In genomic region chr12:49777800-49778748, GRCh38 we compare ENCODE assay signal across 8 cellular contexts. TPM values are rescaled to one million over a fixed set of nuclear protein-coding genes. Genes with fewer than 3 reads are reported as not detected.
DNase-seq lines count a peak whose midpoint lies in the region; ATAC-seq lines count a peak whose summit lies in the region.

No MANE protein-coding gene starts in this region.

- no peaks in the 10 kb centered on the region for H3K27me3 ChIP-seq in GM23248 (replicated peaks; ENCODE audit: insufficient read depth)

- no peaks in the 10 kb centered on the region for H3K79me2 ChIP-seq in GM23248 (ENCODE audit: insufficient read depth)

- in situ Hi-C loops in GM23248 (cut with MboI) = loop anchor here (10.0 kb wide), 1 partner anchor 277 kb away; the partner anchor contains the start of gene ASIC1

- H3K36me3 ChIP-seq in GM23248 (ENCODE audit: low read depth) = no peaks in the 10 kb centered on the region

- H2AFZ ChIP-seq in GM23248 = no peak overlapping the region

- H3F3A ChIP-seq in GM23248 (ENCODE audit: insufficient read depth) = no peaks in the 10 kb centered on the region

- H3K4me1 ChIP-seq in GM23248 (ENCODE audit: insufficient read depth) = no peaks in the 10 kb centered on the region

- ATAC-seq in sciatic nerve (peak; percentile 29), GM19351 (IDR thresholded peaks at IDR 0.05; ENCODE audit: unreplicated experiment) (no peak)

- H3K9me2 ChIP-seq in GM23248 (ENCODE audit: insufficient read depth) = no peaks in the 10 kb centered on the region

- DNase-seq in AG08396 (ENCODE audit: low spot score) (peak; percentile 59), GM23248 (peak; percentile 62), RPMI7951 (ENCODE audit: low read depth) (peak; percentile 19), head of caudate nucleus (peak; percentile 20 to 82 (median 59)), sciatic nerve (ENCODE audit: low spot score) (peak; percentile 72), middle frontal gyrus (ENCODE audit: extremely low spot score, low spot score) (no peak)
- peak; percentile 92 for DNase-seq in activated effector memory CD4-positive, alpha-beta T cell treated with anti-CD3 and anti-CD28 coated beads, Interleukin-2, amount 50 U/mL, for 16 hours

- H4K20me1 ChIP-seq in GM23248 (ENCODE audit: insufficient read depth) = no peaks in the 10 kb centered on the region

- no peak overlapping the region for H3K9ac ChIP-seq in GM23248

- H3K4me2 ChIP-seq in GM23248 (ENCODE audit: unreplicated experiment) = no peak overlapping the region

- no peak overlapping the region for H3K4me3 ChIP-seq in GM23248

- no peaks in the 10 kb centered on the region for H3K9me3 ChIP-seq in GM23248 (ENCODE audit: low read depth)

- H3K27ac ChIP-seq in GM23248 = no peak overlapping the region

- WGBS in GM23248 (ENCODE audit: low coverage in 1 of 2, low lambda C conversion rate in 2 of 2, missing lambda C conversion rate in 2 of 2), 2 experiments = 45 to 48% methylated on average over 17 to 19 of the region's 19 CpGs

- intact Hi-C loops in head of caudate nucleus (cut with DNase I) = no loop called here
- intact Hi-C loops in sciatic nerve (cut with DNase I) = loop anchor here (5.0 kb wide), 1 partner anchor 59 kb away; no protein-coding TSS in a partner anchor

RNA-seq across cellular contexts. Expression of gene TMBIM6, which starts 36.7 kb away (rescaled TPM):
- total RNA-seq in GM23248 (2014; rRNA removed; shearing (Covaris generic)) = 461 and 510 TPM in 2 replicates
- 889 and 891 TPM in 2 replicates for polyA plus RNA-seq in GM23248 (2016; fragmentation: Nextera tagmentation; extraction: Ambion mirVana)
- total RNA-seq in RPMI7951 (2014; rRNA removed; shearing (Covaris generic)) = 653 and 692 TPM in 2 replicates
- 396 TPM for total RNA-seq in sciatic nerve

RNA-seq across cellular contexts. Expression of gene NCKAP5L, which starts 50.1 kb away (rescaled TPM):
- total RNA-seq in GM23248 (2014; rRNA removed; shearing (Covaris generic)) = 28.4 and 28.8 TPM in 2 replicates
- polyA plus RNA-seq in GM23248 (2016; fragmentation: Nextera tagmentation; extraction: Ambion mirVana) = 13.5 and 14.1 TPM in 2 replicates
- total RNA-seq in RPMI7951 (2014; rRNA removed; shearing (Covaris generic)) = 5.0 and 5.7 TPM in 2 replicates
- 38.2 TPM for total RNA-seq in sciatic nerve
